In the genomic region with DNA sequence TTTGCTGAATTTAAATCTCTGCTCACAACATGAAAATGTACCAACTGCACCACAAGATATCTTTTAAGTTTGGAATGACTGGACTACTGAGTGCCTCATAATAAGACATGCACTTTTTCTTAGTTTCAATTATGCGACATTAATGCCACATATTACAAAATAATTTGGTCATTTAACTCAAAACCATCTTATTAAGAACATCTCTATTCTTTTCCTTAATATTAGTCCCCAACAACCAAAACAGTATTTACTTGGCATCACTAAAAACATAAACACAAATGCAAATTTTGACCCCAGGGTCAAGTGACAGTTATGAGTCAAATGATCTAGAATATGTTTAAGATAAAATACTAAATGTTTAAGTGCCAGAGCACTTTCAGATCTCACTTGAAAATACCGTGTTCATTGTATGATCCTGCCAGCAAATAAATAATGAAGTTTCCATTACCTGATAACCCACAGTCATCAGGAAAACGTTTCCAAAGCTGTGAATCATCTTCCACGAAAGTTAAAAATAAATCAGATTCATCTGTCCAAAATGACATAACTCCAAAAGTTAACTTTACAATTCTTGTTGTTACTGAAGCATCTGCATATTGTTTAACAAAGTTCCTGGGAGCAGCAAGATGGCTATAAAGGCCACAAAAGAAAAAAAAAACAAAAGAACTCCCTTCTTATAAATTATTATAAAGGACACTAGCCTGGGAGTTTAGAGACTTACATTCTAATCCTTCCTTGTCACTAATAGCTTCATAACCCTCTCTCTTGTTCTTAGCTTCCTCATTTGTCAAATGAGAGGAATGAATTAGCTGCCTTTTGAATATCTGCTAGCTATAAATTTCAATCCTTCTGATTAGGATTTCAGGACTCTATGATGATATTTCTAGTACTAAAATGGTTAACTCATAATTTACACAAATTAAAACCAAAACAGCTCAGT, we compare ENCODE assay signal across 8 cellular contexts. TPM values are rescaled to one million over a fixed set of nuclear protein-coding genes. Genes with fewer than 3 reads are reported as not detected.
A peak's percentile ranks its signal among the peaks of the same experiment; 100 is the strongest.
DNase-seq lines count a peak whose midpoint lies in the region; ATAC-seq, FAIRE-seq and TF ChIP-seq lines count a peak whose summit lies in the region.

No MANE protein-coding gene starts in this region.

- peaks cover 16% of the 10 kb centered on the region for H3K36me3 Mint-ChIP-seq in astrocyte (ENCODE audit: low read depth, unreplicated experiment)

- H3K9me3 Mint-ChIP-seq in astrocyte (ENCODE audit: unreplicated experiment), result no peaks in the 10 kb centered on the region

- peaks cover 99% of the 10 kb centered on the region for H3K79me2 ChIP-seq in astrocyte (ENCODE audit: insufficient read depth, low read length)
- peaks cover 99% of the 10 kb centered on the region for H3K79me2 ChIP-seq in osteoblast (ENCODE audit: insufficient read depth, low read length)

- peak; percentile 71 for DNase-seq in astrocyte (ENCODE audit: low read depth)
- peak; percentile 26 for DNase-seq in osteoblast (ENCODE audit: insufficient read length, low spot score, missing footprints)
- no peak for DNase-seq in iPS-NIHi7 (ENCODE audit: extremely low spot score)
- no peak for DNase-seq in activated CD8-positive, alpha-beta memory T cell treated with anti-CD3 and anti-CD28 coated beads for 24 hours
- DNase-seq in NCI-H446 treated with DMSO at 0.1 percent for 48 hours (lab: John Stamatoyannopoulos, UW), result no peak
- no peak for DNase-seq in NAMALWA (ENCODE audit: low spot score)

- no peak for FAIRE-seq in astrocyte (lab: Jason Lieb, UNC)

- no peak for TF ChIP-seq CTCF in astrocyte (IDR thresholded peaks at IDR 0.05; ENCODE audit: insufficient read depth, low read depth, low read length)
- no peak for TF ChIP-seq CTCF in osteoblast (IDR thresholded peaks at IDR 0.05; ENCODE audit: extremely low read depth, low read depth, low read length)

- H3K4me3 ChIP-seq in astrocyte (ENCODE audit: insufficient read depth, low read depth, low read length) (peak overlapping the region; percentile 1), osteoblast (ENCODE audit: insufficient read depth, low read length) (no peak overlapping the region)

- H3K9ac ChIP-seq in astrocyte (ENCODE audit: low read length), result peak overlapping the region; percentile 56

- H3K27ac ChIP-seq in astrocyte (ENCODE audit: low read depth, low read length) (peak overlapping the region; percentile 73), osteoblast (ENCODE audit: low read depth, low read length) (peak overlapping the region; percentile 80)

- no peaks in the 10 kb centered on the region for H3K27me3 Mint-ChIP-seq in astrocyte (ENCODE audit: low read depth, unreplicated experiment)

- H3K36me3 ChIP-seq in astrocyte (ENCODE audit: insufficient read depth, low read length) (no peaks in the 10 kb centered on the region), osteoblast (ENCODE audit: insufficient read depth, low read length) (peaks cover 6% of the 10 kb centered on the region)

- H4K20me1 ChIP-seq in astrocyte (ENCODE audit: insufficient read depth, low read length) (peaks cover 93% of the 10 kb centered on the region), osteoblast (ENCODE audit: insufficient read depth, low read length) (peaks cover 74% of the 10 kb centered on the region)

- H3K4me2 ChIP-seq in astrocyte (ENCODE audit: low read length), result peak overlapping the region; percentile 37
- H3K4me2 ChIP-seq in osteoblast (ENCODE audit: insufficient read depth, low read length), result peak overlapping the region; percentile 8

- peaks cover 22% of the 10 kb centered on the region for H3K4me1 Mint-ChIP-seq in astrocyte (ENCODE audit: low read depth, unreplicated experiment)

- H3K27me3 ChIP-seq in astrocyte (ENCODE audit: insufficient read depth, low read length) (no peaks in the 10 kb centered on the region), osteoblast (ENCODE audit: insufficient read depth, low read length) (no peaks in the 10 kb centered on the region)

- H3K9me3 ChIP-seq in astrocyte (ENCODE audit: insufficient read depth, low read depth, low read length) (no peaks in the 10 kb centered on the region), osteoblast (ENCODE audit: low read depth, low read length) (peaks cover 2% of the 10 kb centered on the region)

- H3K4me1 ChIP-seq in astrocyte (ENCODE audit: insufficient read depth, low read length) (peaks cover 11% of the 10 kb centered on the region), osteoblast (ENCODE audit: insufficient read depth, low read length) (peaks cover 16% of the 10 kb centered on the region)

- peak; percentile 77 for ATAC-seq in GM18907 (IDR thresholded peaks at IDR 0.05; ENCODE audit: unreplicated experiment)
- ATAC-seq in HG02973 (IDR thresholded peaks at IDR 0.05; ENCODE audit: unreplicated experiment), result peak; percentile 74

- no peak overlapping the region for H2AFZ ChIP-seq in astrocyte (ENCODE audit: low read depth, low read length)
- H2AFZ ChIP-seq in osteoblast (ENCODE audit: low read length), result no peak overlapping the region

- no peak overlapping the region for H3K27ac Mint-ChIP-seq in astrocyte (ENCODE audit: unreplicated experiment)

- no peak overlapping the region for H3K4me3 Mint-ChIP-seq in astrocyte (ENCODE audit: unreplicated experiment)

RNA-seq across cellular contexts. Expression of a gene that starts 30.5 kb away (rescaled TPM):
- total RNA-seq in astrocyte, result 5.7 TPM in 2 replicates
- 5.4 and 7.4 TPM in 2 replicates for total RNA-seq in osteoblast

RNA-seq across cellular contexts. Expression of a gene that starts 31.2 kb away (rescaled TPM):
- 46.6 and 48.4 TPM in 2 replicates for total RNA-seq in astrocyte
- 45.1 and 55.7 TPM in 2 replicates for total RNA-seq in osteoblast

Comparison
In these comparisons a context has a peak if more than half of its experiments do, and no peak if none do; other contexts are left out.
1. DNase-seq: peak in astrocyte (single experiment) and osteoblast (single experiment); none in iPS-NIHi7 (single experiment), activated CD8-positive, alpha-beta memory T cell treated with anti-CD3 and anti-CD28 coated beads for 24 hours (single experiment), NCI-H446 treated with DMSO at 0.1 percent for 48 hours (single experiment) and NAMALWA (single experiment).